7 cellular contexts compared by ENCODE assay signal in genomic region chr10:129920187-129920586, GRCh38. TPM values are rescaled to one million over a fixed set of nuclear protein-coding genes. Genes with fewer than 3 reads are reported as not detected.
"Had no signal": no experiment of that assay in that cellular context is flagged by ENCODE, and none has a peak within 500 bp of the region (broad histone marks: within the 10 kb centered on the region; RNA-seq: fewer than 3 reads in every experiment).

No MANE protein-coding gene starts in this region.

RNA-seq across cellular contexts. Expression of gene EBF3, which starts 43.9 kb away (rescaled TPM):
- total RNA-seq: epithelial cell of proximal tubule, kidney epithelial cell, left lobe of liver, liver, mononuclear cell had no signal
- polyA plus RNA-seq: foreskin keratinocyte, keratinocyte had no signal
